ENCODE assay signal across 9 cellular contexts in the genomic region with DNA sequence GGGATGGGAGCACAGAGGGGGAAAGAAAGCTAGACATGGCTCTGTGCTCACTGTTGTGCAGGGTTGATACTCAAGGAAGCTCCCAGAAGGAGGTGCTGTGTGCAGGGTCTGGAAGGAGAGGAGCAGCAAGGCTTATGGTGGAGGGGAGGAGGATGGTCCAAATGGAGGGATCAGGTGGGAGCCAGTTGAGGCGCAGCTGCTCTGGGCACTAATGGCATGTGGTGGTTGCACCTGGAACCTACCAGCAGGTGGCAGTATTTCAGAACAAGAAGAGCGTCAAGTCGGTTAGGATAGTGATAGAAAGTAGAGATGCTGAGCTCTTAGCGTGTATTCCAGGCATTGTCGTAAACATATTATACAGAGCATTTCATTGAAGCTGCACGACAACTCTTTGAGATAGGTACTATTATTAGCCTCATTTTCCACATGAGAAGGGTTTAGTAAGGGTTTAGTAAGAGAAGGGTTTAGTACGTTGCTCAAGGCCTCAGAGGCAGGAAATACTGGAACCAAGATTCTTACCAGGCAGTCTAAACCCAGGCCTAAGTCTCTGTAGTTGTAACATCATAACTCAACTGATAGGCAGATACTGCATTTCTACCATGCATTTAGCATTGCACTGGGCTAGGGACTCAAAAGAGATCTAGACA.
DNase-seq lines count a peak whose midpoint lies in the region; ATAC-seq and TF ChIP-seq lines count a peak whose summit lies in the region.
"Had no signal": no experiment of that assay in that cellular context is flagged by ENCODE, and none has a peak within 500 bp of the region (broad histone marks: within the 10 kb centered on the region; RNA-seq: fewer than 3 reads in every experiment).

No MANE protein-coding gene starts in this region.

- H2AFZ ChIP-seq in Loucy (ENCODE audit: low read length): no peak overlapping the region

- H3K4me1 ChIP-seq in DOHH2 (ENCODE audit: control insufficient read depth, low read length) (no peaks in the 10 kb centered on the region), Loucy (ENCODE audit: insufficient read depth, low read length, poor library complexity, severe bottlenecking) (no peaks in the 10 kb centered on the region), SJSA1 (replicated peaks) (no peaks in the 10 kb centered on the region), right atrium auricular region (no peaks in the 10 kb centered on the region)

- H4K20me1 ChIP-seq in DOHH2 (ENCODE audit: control insufficient read depth, insufficient read depth, low read depth, low read length) (no peaks in the 10 kb centered on the region), Loucy (ENCODE audit: insufficient read depth, low read length, poor library complexity, severe bottlenecking) (no peaks in the 10 kb centered on the region)

- H3K36me3 ChIP-seq in DOHH2 (ENCODE audit: control insufficient read depth, low read length): no peaks in the 10 kb centered on the region
- H3K36me3 ChIP-seq in Loucy (ENCODE audit: insufficient read depth, low read length): no peaks in the 10 kb centered on the region
- H3K36me3 ChIP-seq in SJSA1: no peaks in the 10 kb centered on the region
- H3K36me3 ChIP-seq in right atrium auricular region: no peaks in the 10 kb centered on the region

- no peaks in the 10 kb centered on the region for H3K9me3 Mint-ChIP-seq in activated naive CD8-positive, alpha-beta T cell treated with anti-CD3 and anti-CD28 coated beads, Interleukin-2, amount 50 U/mL, for 24 hours
- H3K9me3 Mint-ChIP-seq: activated naive CD4-positive, alpha-beta T cell treated with anti-CD3 and anti-CD28 coated beads, Interleukin-2, amount 50 U/mL, for 24 hours had no signal

- H3K27ac Mint-ChIP-seq in activated naive CD8-positive, alpha-beta T cell treated with anti-CD3 and anti-CD28 coated beads, Interleukin-2, amount 50 U/mL, for 24 hours: no peak overlapping the region
- H3K27ac Mint-ChIP-seq: activated naive CD4-positive, alpha-beta T cell treated with anti-CD3 and anti-CD28 coated beads, Interleukin-2, amount 50 U/mL, for 24 hours had no signal

- H3K4me2 ChIP-seq in DOHH2 (ENCODE audit: low read length) (no peak overlapping the region), Loucy (ENCODE audit: low read depth, low read length, poor library complexity, severe bottlenecking) (no peak overlapping the region)

- H3K4me1 Mint-ChIP-seq in activated naive CD8-positive, alpha-beta T cell treated with anti-CD3 and anti-CD28 coated beads, Interleukin-2, amount 50 U/mL, for 24 hours: no peaks in the 10 kb centered on the region
- H3K4me1 Mint-ChIP-seq: activated naive CD4-positive, alpha-beta T cell treated with anti-CD3 and anti-CD28 coated beads, Interleukin-2, amount 50 U/mL, for 24 hours had no signal

- H3K27me3 Mint-ChIP-seq in activated naive CD8-positive, alpha-beta T cell treated with anti-CD3 and anti-CD28 coated beads, Interleukin-2, amount 50 U/mL, for 24 hours: peaks cover 1% of the 10 kb centered on the region
- H3K27me3 Mint-ChIP-seq: activated naive CD4-positive, alpha-beta T cell treated with anti-CD3 and anti-CD28 coated beads, Interleukin-2, amount 50 U/mL, for 24 hours had no signal

- H3F3A ChIP-seq in DOHH2 (ENCODE audit: control insufficient read depth, insufficient read depth) (no peaks in the 10 kb centered on the region), Loucy (ENCODE audit: low read depth) (no peaks in the 10 kb centered on the region)

- ATAC-seq in GM21526 (IDR thresholded peaks at IDR 0.05; ENCODE audit: low FRiP score, unreplicated experiment): peak; percentile 77
- ATAC-seq in activated naive CD8-positive, alpha-beta T cell treated with anti-CD3 and anti-CD28 coated beads, Interleukin-2, amount 50 U/mL, for 24 hours: peak; percentile 47

- H3K9ac ChIP-seq in Loucy (ENCODE audit: low read depth, low read length, poor library complexity, severe bottlenecking): no peak overlapping the region

- no peak overlapping the region for H3K4me3 ChIP-seq in DOHH2 (ENCODE audit: low read length)
- H3K4me3 ChIP-seq in Loucy (ENCODE audit: low read length, poor library complexity, severe bottlenecking): no peak overlapping the region
- no peak overlapping the region for H3K4me3 ChIP-seq in SJSA1
- no peak overlapping the region for H3K4me3 ChIP-seq in right atrium auricular region
- H3K4me3 ChIP-seq in retinal pigment epithelial cell (ENCODE audit: low read length): no peak overlapping the region

- TF ChIP-seq CTCF in DOHH2 (IDR thresholded peaks at IDR 0.05; ENCODE audit: low read depth, low read length, poor library complexity, severe bottlenecking): peak; percentile 93
- peak; percentile 88 for TF ChIP-seq CTCF in Loucy (conservative IDR thresholded peaks at IDR 0.05; ENCODE audit: low read length)
- TF ChIP-seq CTCF in right atrium auricular region (IDR thresholded peaks at IDR 0.05): peak; percentile 80 to 92
- peak; percentile 89 for TF ChIP-seq CTCF in retinal pigment epithelial cell (conservative IDR thresholded peaks at IDR 0.05; ENCODE audit: low read depth, low read length)

- no peaks in the 10 kb centered on the region for H3K27me3 ChIP-seq in DOHH2 (ENCODE audit: control insufficient read depth, low read length)
- no peaks in the 10 kb centered on the region for H3K27me3 ChIP-seq in Loucy (ENCODE audit: insufficient read depth, low read length, poor library complexity, severe bottlenecking)
- H3K27me3 ChIP-seq in SJSA1 (replicated peaks): no peaks in the 10 kb centered on the region
- H3K27me3 ChIP-seq in right atrium auricular region: no peaks in the 10 kb centered on the region

- no peaks in the 10 kb centered on the region for H3K36me3 Mint-ChIP-seq in activated naive CD8-positive, alpha-beta T cell treated with anti-CD3 and anti-CD28 coated beads, Interleukin-2, amount 50 U/mL, for 24 hours (ENCODE audit: low read depth)
- H3K36me3 Mint-ChIP-seq: activated naive CD4-positive, alpha-beta T cell treated with anti-CD3 and anti-CD28 coated beads, Interleukin-2, amount 50 U/mL, for 24 hours had no signal

- DNase-seq in SJSA1 (ENCODE audit: low read depth in 1 of 2, low spot score in 2 of 2) (peak; percentile 49 to 67), right atrium auricular region (ENCODE audit: low spot score) (peak; percentile 78), retinal pigment epithelial cell (ENCODE audit: low read depth) (peak; percentile 23), T1000 (lab: John Stamatoyannopoulos, UW) (no peak)
- peak; percentile 50 for DNase-seq in activated naive CD8-positive, alpha-beta T cell treated with anti-CD3 and anti-CD28 coated beads, Interleukin-2, amount 50 U/mL, for 24 hours

- H3K4me3 Mint-ChIP-seq in activated naive CD8-positive, alpha-beta T cell treated with anti-CD3 and anti-CD28 coated beads, Interleukin-2, amount 50 U/mL, for 24 hours: no peak overlapping the region
- H3K4me3 Mint-ChIP-seq: activated naive CD4-positive, alpha-beta T cell treated with anti-CD3 and anti-CD28 coated beads, Interleukin-2, amount 50 U/mL, for 24 hours had no signal

- H3K9me3 ChIP-seq in DOHH2 (ENCODE audit: control insufficient read depth, insufficient read depth, low read length): no peaks in the 10 kb centered on the region
- no peaks in the 10 kb centered on the region for H3K9me3 ChIP-seq in Loucy (ENCODE audit: insufficient read depth, low read depth, low read length)
- no peaks in the 10 kb centered on the region for H3K9me3 ChIP-seq in SJSA1 (replicated peaks)
- H3K9me3 ChIP-seq in right atrium auricular region: peaks cover 0 to under 1% of the 10 kb centered on the region in 2 donors

- H3K9me2 ChIP-seq in DOHH2 (replicated peaks; ENCODE audit: control insufficient read depth, low read length) (no peaks in the 10 kb centered on the region), Loucy (replicated peaks; ENCODE audit: low read depth, low read length) (no peaks in the 10 kb centered on the region)

- H3K27ac ChIP-seq in DOHH2 (ENCODE audit: low read depth, low read length): no peak overlapping the region
- H3K27ac ChIP-seq in SJSA1: no peak overlapping the region
- no peak overlapping the region for H3K27ac ChIP-seq in right atrium auricular region

- H3K79me2 ChIP-seq in DOHH2 (ENCODE audit: control insufficient read depth, low read length): no peaks in the 10 kb centered on the region
- H3K79me2 ChIP-seq in Loucy (ENCODE audit: insufficient read depth, low read length): no peaks in the 10 kb centered on the region
